ENCODE assay signal across 8 cellular contexts in genomic region chr14:92687681-92688433, GRCh38.
DNase-seq lines count a peak whose midpoint lies in the region; ATAC-seq and TF ChIP-seq lines count a peak whose summit lies in the region.
"Had no signal": no experiment of that assay in that cellular context is flagged by ENCODE, and none has a peak within 500 bp of the region (broad histone marks: within the 10 kb centered on the region; RNA-seq: fewer than 3 reads in every experiment).

No MANE protein-coding gene starts in this region.

- H3K9me3 Mint-ChIP-seq in activated naive CD8-positive, alpha-beta T cell treated with anti-CD3 and anti-CD28 coated beads for 36 hours = no peaks in the 10 kb centered on the region

- H3K36me3 ChIP-seq in brain microvascular endothelial cell (replicated peaks) (no peaks in the 10 kb centered on the region), tibial nerve (peaks cover 0 to 44% (median 0%) of the 10 kb centered on the region in 3 donors)
- peaks cover 68% of the 10 kb centered on the region for H3K36me3 ChIP-seq in effector memory CD4-positive, alpha-beta T cell (ENCODE audit: control insufficient read depth, insufficient read depth, low read length)

- no peaks in the 10 kb centered on the region for H3K27me3 ChIP-seq in brain microvascular endothelial cell (replicated peaks)
- peaks cover 0 to 14% of the 10 kb centered on the region in 2 donors for H3K27me3 ChIP-seq in tibial nerve
- H3K27me3 ChIP-seq in effector memory CD4-positive, alpha-beta T cell (replicated peaks; ENCODE audit: control insufficient read depth, insufficient read depth, low read length, poor library complexity, severe bottlenecking) = no peaks in the 10 kb centered on the region
- H3K27me3 ChIP-seq: neutrophil had no signal

- H3K4me1 Mint-ChIP-seq in activated naive CD8-positive, alpha-beta T cell treated with anti-CD3 and anti-CD28 coated beads for 36 hours = peaks cover 6% of the 10 kb centered on the region

- TF ChIP-seq POLR2A in tibial nerve (IDR thresholded peaks at IDR 0.05) = no peak

- TF ChIP-seq CTCF in brain microvascular endothelial cell (IDR thresholded peaks at IDR 0.05; ENCODE audit: low read depth, low read length, missing control alignments) (no peak), tibial nerve (IDR thresholded peaks at IDR 0.05) (no peak)

- no peaks in the 10 kb centered on the region for H3K27me3 Mint-ChIP-seq in activated naive CD8-positive, alpha-beta T cell treated with anti-CD3 and anti-CD28 coated beads for 36 hours

- in situ Hi-C loops in brain microvascular endothelial cell (cut with HindIII; ENCODE audit: low pct_ligation_motif_present, low sequenced_read_pairs) = no loop called here

- H3K4me3 Mint-ChIP-seq in activated naive CD8-positive, alpha-beta T cell treated with anti-CD3 and anti-CD28 coated beads for 36 hours = no peak overlapping the region

- TF ChIP-seq EP300 in tibial nerve (IDR thresholded peaks at IDR 0.05) = peak in 1 of 2 donors; percentile 7

- no peaks in the 10 kb centered on the region for H3K9me3 ChIP-seq in tibial nerve
- no peaks in the 10 kb centered on the region for H3K9me3 ChIP-seq in effector memory CD4-positive, alpha-beta T cell (ENCODE audit: control insufficient read depth, low read length)
- H3K9me3 ChIP-seq: neutrophil had no signal

- H3K36me3 Mint-ChIP-seq in activated naive CD8-positive, alpha-beta T cell treated with anti-CD3 and anti-CD28 coated beads for 36 hours = peaks cover 12% of the 10 kb centered on the region

- H3K4me3 ChIP-seq in brain microvascular endothelial cell (ENCODE audit: low read depth, low read length) (peak overlapping the region; percentile 43), tibial nerve (peak overlapping the region; percentile 5 to 49 (median 37))
- H3K4me3 ChIP-seq in effector memory CD4-positive, alpha-beta T cell (ENCODE audit: insufficient read depth, low read depth, low read length, poor library complexity, severe bottlenecking) = no peak overlapping the region

- 35 to 39% methylated on average over 15 to 48 of the region's 80 CpGs for WGBS in tibial nerve, 2 donors

- H3K27ac ChIP-seq in brain microvascular endothelial cell (no peak overlapping the region), tibial nerve (no peak overlapping the region)
- H3K27ac ChIP-seq in effector memory CD4-positive, alpha-beta T cell (ENCODE audit: insufficient read depth, low read length, poor library complexity, severe bottlenecking) = no peak overlapping the region

- no peak for ATAC-seq in GM21717 (IDR thresholded peaks at IDR 0.05; ENCODE audit: unreplicated experiment)

- no peak overlapping the region for H3K27ac Mint-ChIP-seq in activated naive CD8-positive, alpha-beta T cell treated with anti-CD3 and anti-CD28 coated beads for 36 hours

- peaks cover 0 to 28% (median 5%) of the 10 kb centered on the region in 4 donors for H3K4me1 ChIP-seq in tibial nerve
- H3K4me1 ChIP-seq in effector memory CD4-positive, alpha-beta T cell (ENCODE audit: control insufficient read depth, insufficient read depth, low read length, poor library complexity, severe bottlenecking) = peaks cover 12% of the 10 kb centered on the region

- DNase-seq in NCI-H2107 treated with DMSO at 0.1 percent for 48 hours (lab: John Stamatoyannopoulos, UW; ENCODE audit: unreplicated experiment) = peak; percentile 71
- no peak for DNase-seq in brain microvascular endothelial cell
- peak; percentile 77 for DNase-seq in left kidney (ENCODE audit: low read depth, low spot score)
- DNase-seq in tibial nerve (ENCODE audit: low spot score in 2 of 2) = no peak
- DNase-seq in effector memory CD4-positive, alpha-beta T cell = no peak
- DNase-seq in activated naive CD8-positive, alpha-beta T cell treated with anti-CD3 and anti-CD28 coated beads for 36 hours = no peak

Comparison
In these comparisons a context has a peak if more than half of its experiments do, and no peak if none do; other contexts are left out.
1. DNase-seq: peak in NCI-H2107 treated with DMSO at 0.1 percent for 48 hours (single experiment) and left kidney (single experiment); none in brain microvascular endothelial cell (single experiment), tibial nerve (0 of 2), effector memory CD4-positive, alpha-beta T cell (0 of 3) and activated naive CD8-positive, alpha-beta T cell treated with anti-CD3 and anti-CD28 coated beads for 36 hours (single experiment).